ENCODE assay signal across 9 cellular contexts in the genomic region with DNA sequence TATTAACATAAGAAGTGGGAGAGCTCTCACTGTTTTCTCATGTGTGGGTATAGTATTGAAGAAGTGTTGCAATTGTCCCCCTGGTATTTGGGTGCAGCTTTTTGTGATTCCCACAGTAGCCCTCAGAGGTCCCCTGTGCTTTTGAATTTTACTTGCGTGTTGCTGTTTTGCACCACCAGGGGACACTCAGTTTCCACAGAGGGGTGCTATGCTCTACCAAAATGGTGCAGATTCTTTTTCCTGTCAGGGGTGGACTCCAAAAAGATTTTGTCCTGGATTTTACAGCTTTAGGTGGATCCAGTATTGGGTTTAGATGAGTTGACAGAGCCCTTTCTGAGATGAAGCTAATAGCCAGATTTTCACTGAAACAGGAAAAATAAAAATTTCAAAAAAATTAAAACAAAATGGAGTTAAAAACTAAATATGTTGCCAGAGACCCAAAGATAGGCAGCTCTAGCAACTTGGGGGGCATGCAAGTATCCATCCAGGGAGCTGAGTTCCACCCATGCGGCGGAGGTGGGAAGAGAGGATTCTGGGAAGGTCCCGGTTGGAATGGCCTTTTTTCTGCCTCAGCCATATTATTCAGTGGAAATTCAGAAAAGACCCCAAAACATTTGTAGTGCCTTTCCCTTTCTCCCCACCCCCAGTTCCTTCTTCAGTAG. TPM values are rescaled to one million over a fixed set of nuclear protein-coding genes. Genes with fewer than 3 reads are reported as not detected.
A peak's percentile ranks its signal among the peaks of the same experiment; 100 is the strongest.
DNase-seq lines count a peak whose midpoint lies in the region; ATAC-seq and TF ChIP-seq lines count a peak whose summit lies in the region.
"Had no signal": no experiment of that assay in that cellular context is flagged by ENCODE, and none has a peak within 500 bp of the region (broad histone marks: within the 10 kb centered on the region; RNA-seq: fewer than 3 reads in every experiment).

No MANE protein-coding gene starts in this region.

- no peaks in the 10 kb centered on the region for H3K27me3 ChIP-seq in CD8-positive, alpha-beta memory T cell (ENCODE audit: insufficient read depth, low read length, poor library complexity, severe bottlenecking)

- CTCF ChIA-PET in MCF 10A (lab: Yijun Ruan, JAX): interaction anchor here (0.5 to 8.0 kb wide), 41 partner anchors 9 to 1011 kb away, joined by 3 to 205 read pairs (median 4); a partner anchor contains a TSS
- CTCF ChIA-PET in CD8-positive, alpha-beta memory T cell (lab: Charles Lee): interaction anchor here (1.3 to 7.7 kb wide), 3 partner anchors 195 to 272 kb away, joined by 3 to 71 read pairs (median 6); a partner anchor contains a TSS

- no peak for ATAC-seq in GM18868 (IDR thresholded peaks at IDR 0.05; ENCODE audit: unreplicated experiment)

- peak; percentile 64 for DNase-seq in ELR (ENCODE audit: low read depth)
- DNase-seq in NCI-H2107 (lab: John Stamatoyannopoulos, UW): peak; percentile 32
- peak; percentile 65 for DNase-seq in MCF 10A (ENCODE audit: unreplicated experiment)
- DNase-seq in islet precursor cell: peak; percentile 73
- DNase-seq in substantia nigra (lab: John Stamatoyannopoulos, UW): peak in 29 of 49 donors; percentile 4 to 63 (median 26)
- no peak for DNase-seq in CD8-positive, alpha-beta memory T cell

- H3K9me3 ChIP-seq in CD8-positive, alpha-beta memory T cell (ENCODE audit: low read length): no peaks in the 10 kb centered on the region

- no peaks in the 10 kb centered on the region for H3K4me1 ChIP-seq in CD8-positive, alpha-beta memory T cell (ENCODE audit: insufficient read depth, low read length)

- H3K4me1 Mint-ChIP-seq in MCF 10A (ENCODE audit: insufficient read depth, unreplicated experiment): peaks cover 20% of the 10 kb centered on the region
- no peaks in the 10 kb centered on the region for H3K4me1 Mint-ChIP-seq in CD8-positive, alpha-beta memory T cell
- H3K4me1 Mint-ChIP-seq: memory B cell had no signal

- POLR2A ChIA-PET in MCF 10A (lab: Yijun Ruan, JAX): interaction anchor here (0.6 to 5.4 kb wide), 13 partner anchors 10 to 1208 kb away, joined by 3 to 49 read pairs (median 5); a partner anchor contains a TSS
- POLR2A ChIA-PET in CD8-positive, alpha-beta memory T cell (lab: Charles Lee): no interaction called here

- no peaks in the 10 kb centered on the region for H3K36me3 ChIP-seq in CD8-positive, alpha-beta memory T cell (ENCODE audit: insufficient read depth, low read length)

- H3K36me3 Mint-ChIP-seq in MCF 10A (ENCODE audit: insufficient read depth, unreplicated experiment): peaks cover 6% of the 10 kb centered on the region
- peaks cover 0 to 26% (median 7%) of the 10 kb centered on the region in 3 donors for H3K36me3 Mint-ChIP-seq in CD8-positive, alpha-beta memory T cell

- intact Hi-C loops in MCF 10A (cut with micrococcal nuclease): loop anchor here (1.0 to 5.0 kb wide), 5 partner anchors 134 to 676 kb away; a partner anchor contains a TSS

- H3K27ac Mint-ChIP-seq in MCF 10A (ENCODE audit: low read depth, unreplicated experiment): peak overlapping the region; percentile 72
- no peak overlapping the region for H3K27ac Mint-ChIP-seq in CD8-positive, alpha-beta memory T cell
- H3K27ac Mint-ChIP-seq: memory B cell had no signal

- H3K27ac ChIP-seq in 22Rv1: no peak overlapping the region
- peak overlapping the region; percentile 94 for H3K27ac ChIP-seq in substantia nigra (ENCODE audit: low read depth, low read length, poor library complexity, severe bottlenecking)
- H3K27ac ChIP-seq in CD8-positive, alpha-beta memory T cell (ENCODE audit: low read depth, low read length): no peak overlapping the region

- H3K4me3 ChIP-seq in CD8-positive, alpha-beta memory T cell (ENCODE audit: low read length): no peak overlapping the region

- TF ChIP-seq CTCF in 22Rv1 (IDR thresholded peaks at IDR 0.05): peak; percentile 58
- peak; percentile 85 for TF ChIP-seq CTCF in MCF 10A (IDR thresholded peaks at IDR 0.05; ENCODE audit: unreplicated experiment)

- no TSS peak for BruUV-seq in MCF 10A (replicated peaks; lab: Mats Ljungman, UMichigan)

- peak overlapping the region; percentile 45 for H3K4me3 Mint-ChIP-seq in MCF 10A (ENCODE audit: unreplicated experiment)
- H3K4me3 Mint-ChIP-seq in CD8-positive, alpha-beta memory T cell: no peak overlapping the region
- H3K4me3 Mint-ChIP-seq: memory B cell had no signal

- H3K27me3 Mint-ChIP-seq in MCF 10A (ENCODE audit: insufficient read depth, unreplicated experiment): no peaks in the 10 kb centered on the region
- H3K27me3 Mint-ChIP-seq in CD8-positive, alpha-beta memory T cell: no peaks in the 10 kb centered on the region
- H3K27me3 Mint-ChIP-seq: memory B cell had no signal

- no peaks in the 10 kb centered on the region for H3K9me3 Mint-ChIP-seq in MCF 10A (ENCODE audit: unreplicated experiment)
- no peaks in the 10 kb centered on the region for H3K9me3 Mint-ChIP-seq in CD8-positive, alpha-beta memory T cell
- H3K9me3 Mint-ChIP-seq: memory B cell had no signal

RNA-seq across cellular contexts. Expression of a gene that starts 50.2 kb away (rescaled TPM):
- 29.0 and 31.7 TPM in 2 replicates for total RNA-seq in MCF 10A (2022)
- 10 to 100 TPM; 33.7 to 35.1 TPM for total RNA-seq in CD8-positive, alpha-beta memory T cell
- polyA plus RNA-seq in CD8-positive, alpha-beta memory T cell: 12.5 TPM

RNA-seq across cellular contexts. Expression of a gene that starts 50.6 kb away (rescaled TPM):
- total RNA-seq in MCF 10A (2022): 10.4 and 11.1 TPM in 2 replicates
- total RNA-seq in CD8-positive, alpha-beta memory T cell: 10 to 100 TPM; 18.5 to 18.8 TPM
- polyA plus RNA-seq in CD8-positive, alpha-beta memory T cell: 31.4 TPM

Comparison
In these comparisons a context has a peak if more than half of its experiments do, and no peak if none do; other contexts are left out.
1. DNase-seq: peak in ELR (single experiment), NCI-H2107 (single experiment), MCF 10A (single experiment), islet precursor cell (single experiment) and substantia nigra (29 of 49); none in CD8-positive, alpha-beta memory T cell (0 of 5).